20 cellular contexts compared by ENCODE assay signal in the genomic region with DNA sequence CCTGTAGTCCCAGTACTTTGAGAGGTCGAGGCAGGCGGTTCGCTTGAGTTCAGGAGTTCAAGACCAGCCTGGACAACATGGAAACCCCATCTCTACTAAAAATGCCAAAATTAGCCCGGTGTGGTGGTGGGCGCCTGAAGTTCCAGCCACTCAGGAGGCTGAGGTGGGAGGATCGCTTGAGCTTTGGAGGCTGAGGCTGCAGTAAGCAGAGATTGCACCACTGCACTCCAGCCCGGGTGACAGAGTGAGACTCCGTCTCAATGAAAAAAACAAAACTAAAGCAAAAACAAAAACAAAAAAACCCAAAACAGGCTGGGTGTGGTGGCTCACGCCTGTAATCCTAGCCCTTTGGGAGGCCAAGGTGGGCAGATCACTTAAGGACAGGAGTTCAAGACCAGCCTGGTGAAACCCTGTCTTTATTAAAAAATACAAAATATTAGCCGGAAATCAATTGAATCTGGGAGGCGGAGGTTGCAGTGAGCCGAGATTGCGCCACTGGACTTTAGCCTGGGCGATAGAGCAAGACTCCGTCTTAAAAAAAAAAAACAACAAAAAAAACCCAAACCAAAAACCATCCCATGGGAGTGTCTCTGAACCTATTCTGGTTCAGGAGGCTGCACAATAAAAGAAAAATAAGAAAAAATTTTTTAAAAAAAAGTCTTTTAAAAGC. TPM values are rescaled to one million over a fixed set of nuclear protein-coding genes. Genes with fewer than 3 reads are reported as not detected.
DNase-seq lines count a peak whose midpoint lies in the region; ATAC-seq, FAIRE-seq and TF ChIP-seq lines count a peak whose summit lies in the region.
"Had no signal": no experiment of that assay in that cellular context is flagged by ENCODE, and none has a peak within 500 bp of the region (broad histone marks: within the 10 kb centered on the region; RNA-seq: fewer than 3 reads in every experiment).

No MANE protein-coding gene starts in this region.

- no peak overlapping the region; the same call in 1 of the 2 replicates for H2AFZ ChIP-seq in DND-41 (ENCODE audit: low read depth, low read length)
- H2AFZ ChIP-seq in smooth muscle cell (ENCODE audit: low read depth): no peak overlapping the region

- H3K36me3 ChIP-seq in DND-41 (ENCODE audit: insufficient read depth, low read length) (no peaks in the 10 kb centered on the region), Peyer's patch (no peaks in the 10 kb centered on the region), smooth muscle cell (ENCODE audit: low read depth) (no peaks in the 10 kb centered on the region)
- H3K36me3 ChIP-seq: brain microvascular endothelial cell, left lung, prostate gland had no signal

- H3K27ac Mint-ChIP-seq in immature natural killer cell (peak overlapping the region in 1 of 6 donors; percentile 86), progenitor cell of endocrine pancreas (peak overlapping the region; percentile 98)
- H3K27ac Mint-ChIP-seq in activated T-cell treated with anti-CD3 and anti-CD28 coated beads, Interleukin-2, amount 50 U/mL, for 72 hours: no peak overlapping the region
- H3K27ac Mint-ChIP-seq: B cell had no signal

- H3K9ac ChIP-seq in DND-41 (ENCODE audit: low read depth, low read length) (no peak overlapping the region), smooth muscle cell (ENCODE audit: low read depth) (no peak overlapping the region)

- H3K27me3 Mint-ChIP-seq in immature natural killer cell (ENCODE audit: low read depth in 3 of 3) (peaks cover 0 to 8% (median 3%) of the 10 kb centered on the region in 3 donors), progenitor cell of endocrine pancreas (no peaks in the 10 kb centered on the region)
- no peaks in the 10 kb centered on the region for H3K27me3 Mint-ChIP-seq in activated T-cell treated with anti-CD3 and anti-CD28 coated beads, Interleukin-2, amount 50 U/mL, for 72 hours (ENCODE audit: low read depth)
- H3K27me3 Mint-ChIP-seq: B cell had no signal

- H3K27me3 ChIP-seq in DND-41 (ENCODE audit: insufficient read depth, low read length, poor library complexity) (no peaks in the 10 kb centered on the region), Peyer's patch (no peaks in the 10 kb centered on the region), smooth muscle cell (ENCODE audit: low read depth) (peaks cover 5% of the 10 kb centered on the region)
- H3K27me3 ChIP-seq: brain microvascular endothelial cell had no signal

- H3K4me1 Mint-ChIP-seq in immature natural killer cell (peaks cover 18 to 23% of the 10 kb centered on the region in 2 donors), progenitor cell of endocrine pancreas (ENCODE audit: low read depth) (peaks cover 36% of the 10 kb centered on the region)
- H3K4me1 Mint-ChIP-seq in activated T-cell treated with anti-CD3 and anti-CD28 coated beads, Interleukin-2, amount 50 U/mL, for 72 hours (ENCODE audit: low read depth): peaks cover 32% of the 10 kb centered on the region

- no peaks in the 10 kb centered on the region for H3K79me2 ChIP-seq in DND-41 (ENCODE audit: insufficient read depth, low read length)
- no peaks in the 10 kb centered on the region for H3K79me2 ChIP-seq in smooth muscle cell (ENCODE audit: low read depth)

- H3K4me2 ChIP-seq in DND-41 (ENCODE audit: insufficient read depth, low read length): 0 out of 2 replicates have a peak overlapping the region, but pooled peaks have one; percentile 89
- no peak overlapping the region for H3K4me2 ChIP-seq in smooth muscle cell

- H3K27ac ChIP-seq in DND-41 (ENCODE audit: low read length) (no peak overlapping the region), Peyer's patch (peak overlapping the region in 3 of 4 donors; percentile 73 to 95 (median 95)), smooth muscle cell (ENCODE audit: low read depth) (no peak overlapping the region)
- H3K27ac ChIP-seq: brain microvascular endothelial cell had no signal

- TF ChIP-seq CTCF in DND-41 (IDR thresholded peaks at IDR 0.05; ENCODE audit: borderline replicate concordance, extremely low read depth, low read length, poor library complexity, severe bottlenecking) (no peak), Peyer's patch (IDR thresholded peaks at IDR 0.05) (no peak), progenitor cell of endocrine pancreas (IDR thresholded peaks at IDR 0.05; ENCODE audit: unreplicated experiment) (no peak), smooth muscle cell (IDR thresholded peaks at IDR 0.05; ENCODE audit: borderline replicate concordance, insufficient read depth, poor library complexity, severe bottlenecking) (no peak)

- WGBS in smooth muscle cell (ENCODE audit: low lambda C conversion rate): 95% methylated on average over 15 of the region's 15 CpGs

- ATAC-seq in DND-41 (ENCODE audit: insufficient read depth, low read depth): no peak
- no peak for ATAC-seq in GM18907 (IDR thresholded peaks at IDR 0.05; ENCODE audit: unreplicated experiment)
- no peak for ATAC-seq in activated T-cell treated with anti-CD3 and anti-CD28 coated beads, Interleukin-2, amount 50 U/mL, for 72 hours (replicated peaks in 1 of 2)

- H3K4me1 ChIP-seq in DND-41 (ENCODE audit: insufficient read depth, low read length): peaks cover 29% of the 10 kb centered on the region
- H3K4me1 ChIP-seq in Peyer's patch: peaks cover 0 to 10% (median 5%) of the 10 kb centered on the region in 4 donors
- peaks cover 29% of the 10 kb centered on the region for H3K4me1 ChIP-seq in smooth muscle cell (ENCODE audit: low read depth)
- H3K4me1 ChIP-seq: prostate gland had no signal

- H4K20me1 ChIP-seq in DND-41 (ENCODE audit: insufficient read depth, low read length) (no peaks in the 10 kb centered on the region), smooth muscle cell (ENCODE audit: low read depth) (no peaks in the 10 kb centered on the region)

- H3K36me3 Mint-ChIP-seq in immature natural killer cell: no peaks in the 10 kb centered on the region
- peaks cover 1% of the 10 kb centered on the region for H3K36me3 Mint-ChIP-seq in progenitor cell of endocrine pancreas (ENCODE audit: insufficient read depth)
- H3K36me3 Mint-ChIP-seq in activated T-cell treated with anti-CD3 and anti-CD28 coated beads, Interleukin-2, amount 50 U/mL, for 72 hours (ENCODE audit: insufficient read depth in 2 of 2): no peaks in the 10 kb centered on the region

- no peak for DNase-seq in DND-41
- DNase-seq in Peyer's patch: peak in 2 of 3 donors; percentile 62 to 73
- DNase-seq in immature natural killer cell: no peak
- no peak for DNase-seq in progenitor cell of endocrine pancreas (ENCODE audit: low spot score, unreplicated experiment)
- DNase-seq in smooth muscle cell (lab: John Stamatoyannopoulos, UW; ENCODE audit: unreplicated experiment): no peak
- no peak for DNase-seq in activated T-cell treated with anti-CD3 and anti-CD28 coated beads, Interleukin-2, amount 50 U/mL, for 72 hours
- no peak for DNase-seq in GM12892 (ENCODE audit: insufficient read length)
- DNase-seq: activated CD4-positive, alpha-beta T cell treated with anti-CD3 and anti-CD28 coated beads, Interleukin-2, amount 50 U/mL, for 1 hour; activated T-cell treated with anti-CD3 and anti-CD28 coated beads, Interleukin-2, amount 50 U/mL, for 1 hour; brain microvascular endothelial cell; dermis blood vessel endothelial cell; erythroblast; NCI-H2029; NCI-H446 treated with DMSO at 0.1 percent for 48 hours had no signal

- H3K9me3 Mint-ChIP-seq in immature natural killer cell (no peaks in the 10 kb centered on the region), progenitor cell of endocrine pancreas (ENCODE audit: low read depth) (no peaks in the 10 kb centered on the region)
- H3K9me3 Mint-ChIP-seq in activated T-cell treated with anti-CD3 and anti-CD28 coated beads, Interleukin-2, amount 50 U/mL, for 72 hours: no peaks in the 10 kb centered on the region

- no peak for FAIRE-seq in GM12892 (lab: Jason Lieb, UNC)
- FAIRE-seq: frontal cortex had no signal

- H3K4me3 ChIP-seq in DND-41 (ENCODE audit: low read depth in 1 of 2, low read length in 2 of 2) (no peak overlapping the region), Peyer's patch (peak overlapping the region in 2 of 4 donors; percentile 29 to 86), smooth muscle cell (no peak overlapping the region)
- H3K4me3 ChIP-seq: prostate gland had no signal

- H3F3A ChIP-seq in smooth muscle cell (ENCODE audit: low read depth): peaks cover 4% of the 10 kb centered on the region

- no peak for TF ChIP-seq POLR2A in Peyer's patch (IDR thresholded peaks at IDR 0.05)
- TF ChIP-seq POLR2A in GM12892 (IDR thresholded peaks at IDR 0.05; ENCODE audit: low read depth, low read length): no peak

- no peaks in the 10 kb centered on the region for H3K9me3 ChIP-seq in DND-41 (ENCODE audit: insufficient read depth, low read length, severe bottlenecking)
- no peaks in the 10 kb centered on the region for H3K9me3 ChIP-seq in Peyer's patch
- no peaks in the 10 kb centered on the region for H3K9me3 ChIP-seq in smooth muscle cell (replicated peaks; ENCODE audit: low read depth)
- H3K9me3 ChIP-seq: left lung, prostate gland had no signal

- H3K4me3 Mint-ChIP-seq in immature natural killer cell: peak overlapping the region in 4 of 5 donors; percentile 35 to 88 (median 46)
- peak overlapping the region; percentile 43 for H3K4me3 Mint-ChIP-seq in progenitor cell of endocrine pancreas (ENCODE audit: low read depth)
- no peak overlapping the region for H3K4me3 Mint-ChIP-seq in activated T-cell treated with anti-CD3 and anti-CD28 coated beads, Interleukin-2, amount 50 U/mL, for 72 hours

RNA-seq across cellular contexts. Expression of gene CGN, which starts 1.7 kb away (rescaled TPM):
- total RNA-seq in Peyer's patch (100 to 1,000 TPM in 3 of 4 donors, 10 to 100 TPM in 1; 34.7 to 180 (median 160) TPM), progenitor cell of endocrine pancreas (127 and 128 TPM in 2 replicates), smooth muscle cell (0.76 and 17.0 TPM in 2 replicates)
- polyA plus RNA-seq in immature natural killer cell (under 1 TPM in 1 of 3 donors, not detected in 2; 0.87 TPM), smooth muscle cell (0.70 and 2.5 TPM in 2 replicates)
- 1 to 10 TPM in 1 of 2 donors, under 1 TPM in 1; 0.69 to 1.9 TPM for total RNA-seq in activated T-cell treated with anti-CD3 and anti-CD28 coated beads, Interleukin-2, amount 50 U/mL, for 72 hours
- polyA plus RNA-seq in GM12892 (2012; ENCODE audit: missing spikeins): 1.7 TPM
- total RNA-seq: myocyte had no signal

RNA-seq across cellular contexts. Expression of gene TUFT1, which starts 30.6 kb away (rescaled TPM):
- total RNA-seq in Peyer's patch (10 to 100 TPM; 12.4 to 23.4 (median 19.3) TPM), progenitor cell of endocrine pancreas (12.5 and 14.4 TPM in 2 replicates), smooth muscle cell (19.6 and 20.0 TPM in 2 replicates)
- polyA plus RNA-seq in immature natural killer cell (1 to 10 TPM in 2 of 3 donors, under 1 TPM in 1; 0.83 to 4.2 (median 1.3) TPM), smooth muscle cell (15.1 and 30.7 TPM in 2 replicates)
- total RNA-seq in activated T-cell treated with anti-CD3 and anti-CD28 coated beads, Interleukin-2, amount 50 U/mL, for 72 hours: 1 to 10 TPM; 4.3 to 4.8 TPM
- polyA plus RNA-seq in GM12892 (2012; ENCODE audit: missing spikeins): 1.3 TPM

RNA-seq across cellular contexts. Expression of gene POGZ, which starts 50.2 kb away (rescaled TPM):
- total RNA-seq in Peyer's patch: 10 to 100 TPM; 49.5 to 91.3 (median 52.6) TPM
- polyA plus RNA-seq in immature natural killer cell: 1 to 10 TPM; 3.8 to 8.5 (median 6.7) TPM
- 188 and 189 TPM in 2 replicates for total RNA-seq in progenitor cell of endocrine pancreas
- 40.9 and 47.0 TPM in 2 replicates for total RNA-seq in smooth muscle cell
- polyA plus RNA-seq in smooth muscle cell: 20.5 and 24.8 TPM in 2 replicates
- total RNA-seq in activated T-cell treated with anti-CD3 and anti-CD28 coated beads, Interleukin-2, amount 50 U/mL, for 72 hours: 100 to 1,000 TPM; 116 to 140 TPM
- 44.2 TPM for polyA plus RNA-seq in GM12892 (2012; ENCODE audit: missing spikeins)

Comparison
In these comparisons a context has a peak if more than half of its experiments do, and no peak if none do; other contexts are left out.
1. DNase-seq: peak in Peyer's patch (2 of 3); none in DND-41 (single experiment), immature natural killer cell (0 of 3), progenitor cell of endocrine pancreas (single experiment), smooth muscle cell (single experiment), activated T-cell treated with anti-CD3 and anti-CD28 coated beads, Interleukin-2, amount 50 U/mL, for 72 hours (0 of 2) and GM12892 (single experiment).
2. H3K27ac ChIP-seq: peak in Peyer's patch (3 of 4); none in DND-41 (single experiment) and smooth muscle cell (single experiment).
3. H3K4me3 Mint-ChIP-seq: peak in immature natural killer cell (4 of 5) and progenitor cell of endocrine pancreas (single experiment); none in activated T-cell treated with anti-CD3 and anti-CD28 coated beads, Interleukin-2, amount 50 U/mL, for 72 hours (0 of 2).